In genomic region chr18:33866386-33866785, GRCh38 we compare ENCODE assay signal across 2 cellular contexts.
TF ChIP-seq lines count a peak whose summit lies in the region.

No MANE protein-coding gene starts in this region.

TF ChIP-seq in liver, 16 proteins besides CTCF, POLR2A, EP300 and RAD21:
- TF ChIP-seq, protein P1, sequence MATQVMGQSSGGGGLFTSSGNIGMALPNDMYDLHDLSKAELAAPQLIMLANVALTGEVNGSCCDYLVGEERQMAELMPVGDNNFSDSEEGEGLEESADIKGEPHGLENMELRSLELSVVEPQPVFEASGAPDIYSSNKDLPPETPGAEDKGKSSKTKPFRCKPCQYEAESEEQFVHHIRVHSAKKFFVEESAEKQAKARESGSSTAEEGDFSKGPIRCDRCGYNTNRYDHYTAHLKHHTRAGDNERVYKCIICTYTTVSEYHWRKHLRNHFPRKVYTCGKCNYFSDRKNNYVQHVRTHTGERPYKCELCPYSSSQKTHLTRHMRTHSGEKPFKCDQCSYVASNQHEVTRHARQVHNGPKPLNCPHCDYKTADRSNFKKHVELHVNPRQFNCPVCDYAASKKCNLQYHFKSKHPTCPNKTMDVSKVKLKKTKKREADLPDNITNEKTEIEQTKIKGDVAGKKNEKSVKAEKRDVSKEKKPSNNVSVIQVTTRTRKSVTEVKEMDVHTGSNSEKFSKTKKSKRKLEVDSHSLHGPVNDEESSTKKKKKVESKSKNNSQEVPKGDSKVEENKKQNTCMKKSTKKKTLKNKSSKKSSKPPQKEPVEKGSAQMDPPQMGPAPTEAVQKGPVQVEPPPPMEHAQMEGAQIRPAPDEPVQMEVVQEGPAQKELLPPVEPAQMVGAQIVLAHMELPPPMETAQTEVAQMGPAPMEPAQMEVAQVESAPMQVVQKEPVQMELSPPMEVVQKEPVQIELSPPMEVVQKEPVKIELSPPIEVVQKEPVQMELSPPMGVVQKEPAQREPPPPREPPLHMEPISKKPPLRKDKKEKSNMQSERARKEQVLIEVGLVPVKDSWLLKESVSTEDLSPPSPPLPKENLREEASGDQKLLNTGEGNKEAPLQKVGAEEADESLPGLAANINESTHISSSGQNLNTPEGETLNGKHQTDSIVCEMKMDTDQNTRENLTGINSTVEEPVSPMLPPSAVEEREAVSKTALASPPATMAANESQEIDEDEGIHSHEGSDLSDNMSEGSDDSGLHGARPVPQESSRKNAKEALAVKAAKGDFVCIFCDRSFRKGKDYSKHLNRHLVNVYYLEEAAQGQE (IDR thresholded peaks at IDR 0.05) = no peak
- no peak for TF ChIP-seq YY1 (IDR thresholded peaks at IDR 0.05)
- TF ChIP-seq JUND (IDR thresholded peaks at IDR 0.05) = peak in 1 of 2 donors; percentile 12
- peak; percentile 20 for TF ChIP-seq MAX (IDR thresholded peaks at IDR 0.05)
- TF ChIP-seq TAF1 (conservative IDR thresholded peaks at IDR 0.05) = no peak
- TF ChIP-seq GABPA (IDR thresholded peaks at IDR 0.05 in 1 of 2, conservative IDR thresholded peaks at IDR 0.05 in 1 of 2) = no peak
- TF ChIP-seq HNF4A (conservative IDR thresholded peaks at IDR 0.05) = peak; percentile 86
- TF ChIP-seq NR2F2 (IDR thresholded peaks at IDR 0.05) = no peak
- peak; percentile 65 for TF ChIP-seq HNF4G (IDR thresholded peaks at IDR 0.05)
- TF ChIP-seq, protein P2, sequence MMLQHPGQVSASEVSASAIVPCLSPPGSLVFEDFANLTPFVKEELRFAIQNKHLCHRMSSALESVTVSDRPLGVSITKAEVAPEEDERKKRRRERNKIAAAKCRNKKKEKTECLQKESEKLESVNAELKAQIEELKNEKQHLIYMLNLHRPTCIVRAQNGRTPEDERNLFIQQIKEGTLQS (IDR thresholded peaks at IDR 0.05) = no peak
- peak; percentile 35 for TF ChIP-seq ZBTB33 (IDR thresholded peaks at IDR 0.05)
- TF ChIP-seq RXRA (IDR thresholded peaks at IDR 0.05) = peak; percentile 65 to 75
- peak; percentile 53 for TF ChIP-seq FOXA1 (IDR thresholded peaks at IDR 0.05)
- TF ChIP-seq EGR1 (IDR thresholded peaks at IDR 0.05; ENCODE audit: low read depth in 2 of 2) = no peak
- peak; percentile 80 for TF ChIP-seq FOXA2 (IDR thresholded peaks at IDR 0.05)
- peak; percentile 91 for TF ChIP-seq SP1 (IDR thresholded peaks at IDR 0.05)
TF ChIP-seq in liver: peak in this region for 9.

TF ChIP-seq in HepG2, 621 proteins besides CTCF, POLR2A, EP300 and RAD21 (continued from another document):
- TF ChIP-seq ZNF839 (CRISPR knock-in tag; IDR thresholded peaks at IDR 0.05; ENCODE audit: borderline replicate concordance) = no peak
- no peak for TF ChIP-seq ZSCAN20 (CRISPR knock-in tag; IDR thresholded peaks at IDR 0.05; ENCODE audit: borderline replicate concordance)
- no peak for TF ChIP-seq ZNF7 (CRISPR knock-in tag; IDR thresholded peaks at IDR 0.05)
- TF ChIP-seq TERF1 (CRISPR knock-in tag; IDR thresholded peaks at IDR 0.05) = no peak
- TF ChIP-seq MED13 (CRISPR knock-in tag; IDR thresholded peaks at IDR 0.05) = no peak
- TF ChIP-seq MAX (IDR thresholded peaks at IDR 0.05) = no peak
- TF ChIP-seq, protein P3, sequence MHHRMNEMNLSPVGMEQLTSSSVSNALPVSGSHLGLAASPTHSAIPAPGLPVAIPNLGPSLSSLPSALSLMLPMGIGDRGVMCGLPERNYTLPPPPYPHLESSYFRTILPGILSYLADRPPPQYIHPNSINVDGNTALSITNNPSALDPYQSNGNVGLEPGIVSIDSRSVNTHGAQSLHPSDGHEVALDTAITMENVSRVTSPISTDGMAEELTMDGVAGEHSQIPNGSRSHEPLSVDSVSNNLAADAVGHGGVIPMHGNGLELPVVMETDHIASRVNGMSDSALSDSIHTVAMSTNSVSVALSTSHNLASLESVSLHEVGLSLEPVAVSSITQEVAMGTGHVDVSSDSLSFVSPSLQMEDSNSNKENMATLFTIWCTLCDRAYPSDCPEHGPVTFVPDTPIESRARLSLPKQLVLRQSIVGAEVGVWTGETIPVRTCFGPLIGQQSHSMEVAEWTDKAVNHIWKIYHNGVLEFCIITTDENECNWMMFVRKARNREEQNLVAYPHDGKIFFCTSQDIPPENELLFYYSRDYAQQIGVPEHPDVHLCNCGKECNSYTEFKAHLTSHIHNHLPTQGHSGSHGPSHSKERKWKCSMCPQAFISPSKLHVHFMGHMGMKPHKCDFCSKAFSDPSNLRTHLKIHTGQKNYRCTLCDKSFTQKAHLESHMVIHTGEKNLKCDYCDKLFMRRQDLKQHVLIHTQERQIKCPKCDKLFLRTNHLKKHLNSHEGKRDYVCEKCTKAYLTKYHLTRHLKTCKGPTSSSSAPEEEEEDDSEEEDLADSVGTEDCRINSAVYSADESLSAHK (CRISPR knock-in tag; IDR thresholded peaks at IDR 0.05; ENCODE audit: borderline replicate concordance) = no peak
- TF ChIP-seq, protein P4, sequence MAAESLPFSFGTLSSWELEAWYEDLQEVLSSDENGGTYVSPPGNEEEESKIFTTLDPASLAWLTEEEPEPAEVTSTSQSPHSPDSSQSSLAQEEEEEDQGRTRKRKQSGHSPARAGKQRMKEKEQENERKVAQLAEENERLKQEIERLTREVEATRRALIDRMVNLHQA (CRISPR knock-in tag; IDR thresholded peaks at IDR 0.05) = no peak
- no peak for TF ChIP-seq MZF1 (CRISPR knock-in tag; IDR thresholded peaks at IDR 0.05; ENCODE audit: borderline replicate concordance)
- no peak for TF ChIP-seq ZNF331 (CRISPR knock-in tag; IDR thresholded peaks at IDR 0.05)
- no peak for TF ChIP-seq ZNF484 (CRISPR knock-in tag; IDR thresholded peaks at IDR 0.05; ENCODE audit: borderline replicate concordance, low read depth)
- TF ChIP-seq ZBTB26 (CRISPR knock-in tag; IDR thresholded peaks at IDR 0.05; ENCODE audit: borderline replicate concordance) = no peak
